In the genomic region with DNA sequence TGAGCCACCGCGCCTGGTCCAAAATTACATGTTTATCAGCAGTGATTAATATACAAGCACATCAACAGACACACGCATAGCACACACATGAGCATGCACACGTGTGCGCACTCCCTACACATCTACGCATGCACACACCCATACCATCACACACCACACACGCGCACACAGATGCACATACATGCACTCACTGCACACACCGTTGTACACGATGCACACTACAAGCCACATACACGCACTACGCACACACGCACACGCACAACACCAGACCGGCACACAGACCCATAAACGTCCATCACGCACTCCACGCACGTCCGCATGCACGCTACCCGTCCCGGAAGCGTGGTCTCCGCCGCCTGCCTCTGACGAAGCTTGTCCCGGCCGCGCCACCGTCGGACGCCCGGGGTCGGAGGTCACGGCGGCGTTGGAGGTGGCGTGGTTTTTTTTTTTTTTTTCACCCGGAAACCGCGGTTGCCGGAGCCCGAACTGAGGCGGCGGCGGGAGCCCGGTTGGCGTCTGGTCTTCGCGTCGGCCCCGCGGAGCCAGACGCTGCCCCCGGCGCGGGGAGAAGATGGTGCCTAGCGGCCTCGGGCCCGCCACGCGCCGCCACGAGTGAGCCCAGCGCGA, we compare ENCODE assay signal across 1 cellular context.
TF ChIP-seq lines count a peak whose summit lies in the region.

A gene with protein sequence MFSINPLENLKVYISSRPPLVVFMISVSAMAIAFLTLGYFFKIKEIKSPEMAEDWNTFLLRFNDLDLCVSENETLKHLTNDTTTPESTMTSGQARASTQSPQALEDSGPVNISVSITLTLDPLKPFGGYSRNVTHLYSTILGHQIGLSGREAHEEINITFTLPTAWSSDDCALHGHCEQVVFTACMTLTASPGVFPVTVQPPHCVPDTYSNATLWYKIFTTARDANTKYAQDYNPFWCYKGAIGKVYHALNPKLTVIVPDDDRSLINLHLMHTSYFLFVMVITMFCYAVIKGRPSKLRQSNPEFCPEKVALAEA (plus strand): TSS at position 457 of the 627 bp plus-strand sequence. CDS start 20,641 bp downstream, outside the sequence.

TF ChIP-seq in K562, 482 proteins besides CTCF, POLR2A, EP300 and RAD21 (continued from another document and continues in another):
- TF ChIP-seq, protein P1, sequence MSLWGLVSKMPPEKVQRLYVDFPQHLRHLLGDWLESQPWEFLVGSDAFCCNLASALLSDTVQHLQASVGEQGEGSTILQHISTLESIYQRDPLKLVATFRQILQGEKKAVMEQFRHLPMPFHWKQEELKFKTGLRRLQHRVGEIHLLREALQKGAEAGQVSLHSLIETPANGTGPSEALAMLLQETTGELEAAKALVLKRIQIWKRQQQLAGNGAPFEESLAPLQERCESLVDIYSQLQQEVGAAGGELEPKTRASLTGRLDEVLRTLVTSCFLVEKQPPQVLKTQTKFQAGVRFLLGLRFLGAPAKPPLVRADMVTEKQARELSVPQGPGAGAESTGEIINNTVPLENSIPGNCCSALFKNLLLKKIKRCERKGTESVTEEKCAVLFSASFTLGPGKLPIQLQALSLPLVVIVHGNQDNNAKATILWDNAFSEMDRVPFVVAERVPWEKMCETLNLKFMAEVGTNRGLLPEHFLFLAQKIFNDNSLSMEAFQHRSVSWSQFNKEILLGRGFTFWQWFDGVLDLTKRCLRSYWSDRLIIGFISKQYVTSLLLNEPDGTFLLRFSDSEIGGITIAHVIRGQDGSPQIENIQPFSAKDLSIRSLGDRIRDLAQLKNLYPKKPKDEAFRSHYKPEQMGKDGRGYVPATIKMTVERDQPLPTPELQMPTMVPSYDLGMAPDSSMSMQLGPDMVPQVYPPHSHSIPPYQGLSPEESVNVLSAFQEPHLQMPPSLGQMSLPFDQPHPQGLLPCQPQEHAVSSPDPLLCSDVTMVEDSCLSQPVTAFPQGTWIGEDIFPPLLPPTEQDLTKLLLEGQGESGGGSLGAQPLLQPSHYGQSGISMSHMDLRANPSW (CRISPR knock-in tag; IDR thresholded peaks at IDR 0.05), result peak; percentile 80; the same call in 1 of the 2 replicates
- no peak; the same call in 1 of the 2 replicates for TF ChIP-seq CHD2 (IDR thresholded peaks at IDR 0.05; ENCODE audit: low read depth, low read length)
- 0 out of 2 replicates have a peak, but pooled peaks have one; percentile 26 for TF ChIP-seq FOXK1 (CRISPR knock-in tag; IDR thresholded peaks at IDR 0.05; ENCODE audit: borderline replicate concordance)
- peak; percentile 100 for TF ChIP-seq ARID2 (IDR thresholded peaks at IDR 0.05)
- no peak for TF ChIP-seq MEF2A (IDR thresholded peaks at IDR 0.05; ENCODE audit: control insufficient read depth, low read depth, low read length)
- TF ChIP-seq ZBTB17 (CRISPR knock-in tag; IDR thresholded peaks at IDR 0.05), result no peak
- TF ChIP-seq, protein P2, sequence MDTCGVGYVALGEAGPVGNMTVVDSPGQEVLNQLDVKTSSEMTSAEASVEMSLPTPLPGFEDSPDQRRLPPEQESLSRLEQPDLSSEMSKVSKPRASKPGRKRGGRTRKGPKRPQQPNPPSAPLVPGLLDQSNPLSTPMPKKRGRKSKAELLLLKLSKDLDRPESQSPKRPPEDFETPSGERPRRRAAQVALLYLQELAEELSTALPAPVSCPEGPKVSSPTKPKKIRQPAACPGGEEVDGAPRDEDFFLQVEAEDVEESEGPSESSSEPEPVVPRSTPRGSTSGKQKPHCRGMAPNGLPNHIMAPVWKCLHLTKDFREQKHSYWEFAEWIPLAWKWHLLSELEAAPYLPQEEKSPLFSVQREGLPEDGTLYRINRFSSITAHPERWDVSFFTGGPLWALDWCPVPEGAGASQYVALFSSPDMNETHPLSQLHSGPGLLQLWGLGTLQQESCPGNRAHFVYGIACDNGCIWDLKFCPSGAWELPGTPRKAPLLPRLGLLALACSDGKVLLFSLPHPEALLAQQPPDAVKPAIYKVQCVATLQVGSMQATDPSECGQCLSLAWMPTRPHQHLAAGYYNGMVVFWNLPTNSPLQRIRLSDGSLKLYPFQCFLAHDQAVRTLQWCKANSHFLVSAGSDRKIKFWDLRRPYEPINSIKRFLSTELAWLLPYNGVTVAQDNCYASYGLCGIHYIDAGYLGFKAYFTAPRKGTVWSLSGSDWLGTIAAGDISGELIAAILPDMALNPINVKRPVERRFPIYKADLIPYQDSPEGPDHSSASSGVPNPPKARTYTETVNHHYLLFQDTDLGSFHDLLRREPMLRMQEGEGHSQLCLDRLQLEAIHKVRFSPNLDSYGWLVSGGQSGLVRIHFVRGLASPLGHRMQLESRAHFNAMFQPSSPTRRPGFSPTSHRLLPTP (IDR thresholded peaks at IDR 0.05; ENCODE audit: borderline replicate concordance, extremely low read depth, insufficient read length), result no peak
- TF ChIP-seq, protein P3, sequence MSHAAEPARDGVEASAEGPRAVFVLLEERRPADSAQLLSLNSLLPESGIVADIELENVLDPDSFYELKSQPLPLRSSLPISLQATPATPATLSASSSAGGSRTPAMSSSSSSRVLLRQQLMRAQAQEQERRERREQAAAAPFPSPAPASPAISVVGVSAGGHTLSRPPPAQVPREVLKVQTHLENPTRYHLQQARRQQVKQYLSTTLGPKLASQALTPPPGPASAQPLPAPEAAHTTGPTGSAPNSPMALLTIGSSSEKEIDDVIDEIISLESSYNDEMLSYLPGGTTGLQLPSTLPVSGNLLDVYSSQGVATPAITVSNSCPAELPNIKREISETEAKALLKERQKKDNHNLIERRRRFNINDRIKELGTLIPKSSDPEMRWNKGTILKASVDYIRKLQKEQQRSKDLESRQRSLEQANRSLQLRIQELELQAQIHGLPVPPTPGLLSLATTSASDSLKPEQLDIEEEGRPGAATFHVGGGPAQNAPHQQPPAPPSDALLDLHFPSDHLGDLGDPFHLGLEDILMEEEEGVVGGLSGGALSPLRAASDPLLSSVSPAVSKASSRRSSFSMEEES (CRISPR knock-in tag; IDR thresholded peaks at IDR 0.05), result no peak
- no peak for TF ChIP-seq FOXM1 (IDR thresholded peaks at IDR 0.05; ENCODE audit: low read depth)
- TF ChIP-seq FOXM1 (CRISPR knock-in tag; IDR thresholded peaks at IDR 0.05; ENCODE audit: low read depth), result no peak
- no peak for TF ChIP-seq E2F3 (CRISPR knock-in tag; IDR thresholded peaks at IDR 0.05)
- TF ChIP-seq HDAC8 (tag; IDR thresholded peaks at IDR 0.05), result peak; percentile 61; the same call in 1 of the 2 replicates
- TF ChIP-seq, protein P4, sequence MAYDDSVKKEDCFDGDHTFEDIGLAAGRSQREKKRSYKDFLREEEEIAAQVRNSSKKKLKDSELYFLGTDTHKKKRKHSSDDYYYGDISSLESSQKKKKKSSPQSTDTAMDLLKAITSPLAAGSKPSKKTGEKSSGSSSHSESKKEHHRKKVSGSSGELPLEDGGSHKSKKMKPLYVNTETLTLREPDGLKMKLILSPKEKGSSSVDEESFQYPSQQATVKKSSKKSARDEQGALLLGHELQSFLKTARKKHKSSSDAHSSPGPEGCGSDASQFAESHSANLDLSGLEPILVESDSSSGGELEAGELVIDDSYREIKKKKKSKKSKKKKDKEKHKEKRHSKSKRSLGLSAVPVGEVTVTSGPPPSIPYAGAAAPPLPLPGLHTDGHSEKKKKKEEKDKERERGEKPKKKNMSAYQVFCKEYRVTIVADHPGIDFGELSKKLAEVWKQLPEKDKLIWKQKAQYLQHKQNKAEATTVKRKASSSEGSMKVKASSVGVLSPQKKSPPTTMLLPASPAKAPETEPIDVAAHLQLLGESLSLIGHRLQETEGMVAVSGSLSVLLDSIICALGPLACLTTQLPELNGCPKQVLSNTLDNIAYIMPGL (CRISPR knock-in tag; IDR thresholded peaks at IDR 0.05), result peak; percentile 59; the same call in 1 of the 2 replicates
- TF ChIP-seq FOXK2 (conservative IDR thresholded peaks at IDR 0.05 in 1 of 2, IDR thresholded peaks at IDR 0.05 in 1 of 2; ENCODE audit: low read depth in 2 of 2), result peak; percentile 94 to 96
- TF ChIP-seq, protein P5, sequence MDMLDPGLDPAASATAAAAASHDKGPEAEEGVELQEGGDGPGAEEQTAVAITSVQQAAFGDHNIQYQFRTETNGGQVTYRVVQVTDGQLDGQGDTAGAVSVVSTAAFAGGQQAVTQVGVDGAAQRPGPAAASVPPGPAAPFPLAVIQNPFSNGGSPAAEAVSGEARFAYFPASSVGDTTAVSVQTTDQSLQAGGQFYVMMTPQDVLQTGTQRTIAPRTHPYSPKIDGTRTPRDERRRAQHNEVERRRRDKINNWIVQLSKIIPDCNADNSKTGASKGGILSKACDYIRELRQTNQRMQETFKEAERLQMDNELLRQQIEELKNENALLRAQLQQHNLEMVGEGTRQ (CRISPR knock-in tag; IDR thresholded peaks at IDR 0.05), result no peak
- TF ChIP-seq, protein P6, sequence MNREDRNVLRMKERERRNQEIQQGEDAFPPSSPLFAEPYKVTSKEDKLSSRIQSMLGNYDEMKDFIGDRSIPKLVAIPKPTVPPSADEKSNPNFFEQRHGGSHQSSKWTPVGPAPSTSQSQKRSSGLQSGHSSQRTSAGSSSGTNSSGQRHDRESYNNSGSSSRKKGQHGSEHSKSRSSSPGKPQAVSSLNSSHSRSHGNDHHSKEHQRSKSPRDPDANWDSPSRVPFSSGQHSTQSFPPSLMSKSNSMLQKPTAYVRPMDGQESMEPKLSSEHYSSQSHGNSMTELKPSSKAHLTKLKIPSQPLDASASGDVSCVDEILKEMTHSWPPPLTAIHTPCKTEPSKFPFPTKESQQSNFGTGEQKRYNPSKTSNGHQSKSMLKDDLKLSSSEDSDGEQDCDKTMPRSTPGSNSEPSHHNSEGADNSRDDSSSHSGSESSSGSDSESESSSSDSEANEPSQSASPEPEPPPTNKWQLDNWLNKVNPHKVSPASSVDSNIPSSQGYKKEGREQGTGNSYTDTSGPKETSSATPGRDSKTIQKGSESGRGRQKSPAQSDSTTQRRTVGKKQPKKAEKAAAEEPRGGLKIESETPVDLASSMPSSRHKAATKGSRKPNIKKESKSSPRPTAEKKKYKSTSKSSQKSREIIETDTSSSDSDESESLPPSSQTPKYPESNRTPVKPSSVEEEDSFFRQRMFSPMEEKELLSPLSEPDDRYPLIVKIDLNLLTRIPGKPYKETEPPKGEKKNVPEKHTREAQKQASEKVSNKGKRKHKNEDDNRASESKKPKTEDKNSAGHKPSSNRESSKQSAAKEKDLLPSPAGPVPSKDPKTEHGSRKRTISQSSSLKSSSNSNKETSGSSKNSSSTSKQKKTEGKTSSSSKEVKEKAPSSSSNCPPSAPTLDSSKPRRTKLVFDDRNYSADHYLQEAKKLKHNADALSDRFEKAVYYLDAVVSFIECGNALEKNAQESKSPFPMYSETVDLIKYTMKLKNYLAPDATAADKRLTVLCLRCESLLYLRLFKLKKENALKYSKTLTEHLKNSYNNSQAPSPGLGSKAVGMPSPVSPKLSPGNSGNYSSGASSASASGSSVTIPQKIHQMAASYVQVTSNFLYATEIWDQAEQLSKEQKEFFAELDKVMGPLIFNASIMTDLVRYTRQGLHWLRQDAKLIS (CRISPR knock-in tag; IDR thresholded peaks at IDR 0.05), result peak; percentile 82; the same call in 1 of the 2 replicates
- TF ChIP-seq, protein P7, sequence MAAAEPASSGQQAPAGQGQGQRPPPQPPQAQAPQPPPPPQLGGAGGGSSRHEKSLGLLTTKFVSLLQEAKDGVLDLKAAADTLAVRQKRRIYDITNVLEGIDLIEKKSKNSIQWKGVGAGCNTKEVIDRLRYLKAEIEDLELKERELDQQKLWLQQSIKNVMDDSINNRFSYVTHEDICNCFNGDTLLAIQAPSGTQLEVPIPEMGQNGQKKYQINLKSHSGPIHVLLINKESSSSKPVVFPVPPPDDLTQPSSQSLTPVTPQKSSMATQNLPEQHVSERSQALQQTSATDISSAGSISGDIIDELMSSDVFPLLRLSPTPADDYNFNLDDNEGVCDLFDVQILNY (CRISPR knock-in tag; IDR thresholded peaks at IDR 0.05), result 0 out of 2 replicates have a peak, but pooled peaks have one; percentile 64
- TF ChIP-seq ZEB2 (IDR thresholded peaks at IDR 0.05), result peak; percentile 90
- TF ChIP-seq MTA1 (IDR thresholded peaks at IDR 0.05; ENCODE audit: borderline replicate concordance), result peak; percentile 92
- TF ChIP-seq, protein P8, sequence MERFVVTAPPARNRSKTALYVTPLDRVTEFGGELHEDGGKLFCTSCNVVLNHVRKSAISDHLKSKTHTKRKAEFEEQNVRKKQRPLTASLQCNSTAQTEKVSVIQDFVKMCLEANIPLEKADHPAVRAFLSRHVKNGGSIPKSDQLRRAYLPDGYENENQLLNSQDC (CRISPR knock-in tag; IDR thresholded peaks at IDR 0.05), result peak; percentile 69; the same call in 1 of the 2 replicates
- no peak for TF ChIP-seq RBM15 (IDR thresholded peaks at IDR 0.05; ENCODE audit: insufficient read depth, low read length)
- no peak for TF ChIP-seq ZC3H8 (IDR thresholded peaks at IDR 0.05)
- TF ChIP-seq, protein P9, sequence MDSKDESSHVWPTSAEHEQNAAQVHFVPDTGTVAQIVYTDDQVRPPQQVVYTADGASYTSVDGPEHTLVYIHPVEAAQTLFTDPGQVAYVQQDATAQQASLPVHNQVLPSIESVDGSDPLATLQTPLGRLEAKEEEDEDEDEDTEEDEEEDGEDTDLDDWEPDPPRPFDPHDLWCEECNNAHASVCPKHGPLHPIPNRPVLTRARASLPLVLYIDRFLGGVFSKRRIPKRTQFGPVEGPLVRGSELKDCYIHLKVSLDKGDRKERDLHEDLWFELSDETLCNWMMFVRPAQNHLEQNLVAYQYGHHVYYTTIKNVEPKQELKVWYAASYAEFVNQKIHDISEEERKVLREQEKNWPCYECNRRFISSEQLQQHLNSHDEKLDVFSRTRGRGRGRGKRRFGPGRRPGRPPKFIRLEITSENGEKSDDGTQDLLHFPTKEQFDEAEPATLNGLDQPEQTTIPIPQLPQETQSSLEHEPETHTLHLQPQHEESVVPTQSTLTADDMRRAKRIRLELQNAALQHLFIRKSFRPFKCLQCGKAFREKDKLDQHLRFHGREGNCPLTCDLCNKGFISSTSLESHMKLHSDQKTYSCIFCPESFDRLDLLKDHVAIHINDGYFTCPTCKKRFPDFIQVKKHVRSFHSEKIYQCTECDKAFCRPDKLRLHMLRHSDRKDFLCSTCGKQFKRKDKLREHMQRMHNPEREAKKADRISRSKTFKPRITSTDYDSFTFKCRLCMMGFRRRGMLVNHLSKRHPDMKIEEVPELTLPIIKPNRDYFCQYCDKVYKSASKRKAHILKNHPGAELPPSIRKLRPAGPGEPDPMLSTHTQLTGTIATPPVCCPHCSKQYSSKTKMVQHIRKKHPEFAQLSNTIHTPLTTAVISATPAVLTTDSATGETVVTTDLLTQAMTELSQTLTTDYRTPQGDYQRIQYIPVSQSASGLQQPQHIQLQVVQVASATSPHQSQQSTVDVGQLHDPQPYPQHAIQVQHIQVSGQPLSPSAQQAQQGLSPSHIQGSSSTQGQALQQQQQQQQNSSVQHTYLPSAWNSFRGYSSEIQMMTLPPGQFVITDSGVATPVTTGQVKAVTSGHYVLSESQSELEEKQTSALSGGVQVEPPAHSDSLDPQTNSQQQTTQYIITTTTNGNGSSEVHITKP (IDR thresholded peaks at IDR 0.05; ENCODE audit: partially characterized antibody), result peak; percentile 35
- no peak for TF ChIP-seq ZNF282 (CRISPR knock-in tag; IDR thresholded peaks at IDR 0.05)
